Comparison of ENCODE assay signal across 34 cellular contexts in genomic region chr11:15726221-15726746, GRCh38.
"Had no signal": no experiment of that assay in that cellular context is flagged by ENCODE, and none has a peak within 500 bp of the region (broad histone marks: within the 10 kb centered on the region; RNA-seq: fewer than 3 reads in every experiment).

No MANE protein-coding gene starts in this region.

- H3K27me3 ChIP-seq: Peyer's patch had no signal

- H3K4me1 ChIP-seq: breast epithelium, Peyer's patch had no signal

- H3K27ac ChIP-seq: KMS-11, VCaP had no signal

- ATAC-seq: PC-3 had no signal

- H3K36me3 ChIP-seq: breast epithelium, Peyer's patch had no signal

- H3K9me3 ChIP-seq: breast epithelium, Peyer's patch had no signal

- DNase-seq: activated B cell treated with CpG ODN at 0.5 μM for 24 hours; activated CD4-positive, alpha-beta memory T cell treated with anti-CD3 and anti-CD28 coated beads for 36 hours; activated CD4-positive, alpha-beta T cell treated with anti-CD3 and anti-CD28 coated beads for 4 hours; activated CD4-positive, alpha-beta T cell treated with anti-CD3 and anti-CD28 coated beads, Interleukin-2, amount 50 U/mL, for 1 hour; activated CD4-positive, CD25-positive, alpha-beta regulatory T cell treated with anti-CD3 and anti-CD28 coated beads, Interleukin-2, amount 50 U/mL, for 72 hours; activated CD8-positive, alpha-beta memory T cell treated with anti-CD3 and anti-CD28 coated beads, Interleukin-2, amount 50 U/mL, for 4 hours; activated effector memory CD4-positive, alpha-beta T cell treated with Interleukin-2 at 50 U/mL for 16 hours; activated naive CD4-positive, alpha-beta T cell treated with anti-CD3 and anti-CD28 coated beads, Interleukin-2, amount 50 U/mL, for 16 hours; activated naive CD8-positive, alpha-beta T cell treated with anti-CD3 and anti-CD28 coated beads for 36 hours; activated T-cell treated with anti-CD3 and anti-CD28 coated beads for 4 hours; activated T-cell treated with anti-CD3 and anti-CD28 coated beads, Interleukin-2, amount 50 U/mL, for 48 hours; amniotic stem cell; aorta; MM.1S; MV-4-11; NCI-H1092; NCI-H1436 treated with DMSO at 0.1 percent for 48 hours; NCI-H1694 treated with DMSO at 0.1 percent for 48 hours; NCI-H2029; NCI-H2171; NCI-H510A; NCI-H526; NCI-H748 treated with DMSO at 0.1 percent for 48 hours; NK-92 treated with Interleukin-12 subunit alpha and Interleukin-12 subunit beta, amount 100 ng/mL, for 24 hours; PC-3; Peyer's patch; RPMI8226; SW 1271; T-helper 1 cell; T-helper 2 cell; T-helper 9 cell had no signal

- H3K4me3 ChIP-seq: breast epithelium, Peyer's patch had no signal
